ENCODE assay signal across 21 cellular contexts in the genomic region with DNA sequence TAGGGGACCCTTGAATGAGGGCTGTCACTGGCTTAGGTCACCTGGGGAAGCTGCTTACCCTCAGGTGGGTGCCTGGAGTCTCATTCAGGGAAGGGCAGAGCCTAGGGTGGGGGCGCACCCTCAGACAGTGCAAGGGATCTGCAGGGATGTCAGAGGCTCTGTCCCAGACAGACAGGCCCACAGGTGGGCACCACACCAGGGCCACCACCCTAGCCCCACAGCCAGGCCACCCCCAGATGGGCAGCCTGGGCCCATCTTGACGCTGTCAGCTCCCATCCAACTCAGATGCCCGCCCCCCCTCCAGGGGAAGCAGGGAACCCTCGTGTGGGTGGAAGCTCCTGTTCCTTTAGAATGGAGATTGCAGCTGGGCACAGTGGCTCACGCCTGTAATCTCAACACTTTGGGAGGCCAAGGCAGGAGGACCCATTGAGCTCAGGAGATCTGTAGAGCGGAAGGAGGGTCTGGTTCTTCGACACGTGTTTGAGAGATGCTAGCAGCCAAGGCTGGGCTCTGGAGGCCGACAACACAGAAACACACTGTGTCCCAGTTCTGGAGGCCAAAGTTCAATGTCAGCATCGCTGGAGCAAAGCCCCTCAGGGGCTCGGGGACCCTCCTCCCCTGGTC. TPM values are rescaled to one million over a fixed set of nuclear protein-coding genes. Genes with fewer than 3 reads are reported as not detected.
DNase-seq lines count a peak whose midpoint lies in the region; ATAC-seq and TF ChIP-seq lines count a peak whose summit lies in the region.
"Had no signal": no experiment of that assay in that cellular context is flagged by ENCODE, and none has a peak within 500 bp of the region (broad histone marks: within the 10 kb centered on the region; RNA-seq: fewer than 3 reads in every experiment).

No MANE protein-coding gene starts in this region.

- H3K4me1 ChIP-seq in left lung: peaks cover 8 to 50% of the 10 kb centered on the region in 2 donors

- ATAC-seq in left lung: no peak
- ATAC-seq in stimulated activated memory B cell treated with anti-CD40 and anti-IgM and Interleukin-4, amounts not matched to agents 10 μg/mL and 1 μg/mL and 100 μg/mL, for 72 hours: no peak
- ATAC-seq in WTC11: no peak
- ATAC-seq: A549; activated CD8-positive, alpha-beta T cell treated with anti-CD3 and anti-CD28 coated beads for 36 hours had no signal

- H3K36me3 ChIP-seq in left lung: no peaks in the 10 kb centered on the region
- H3K36me3 ChIP-seq: WERI-Rb-1 had no signal

- peak; percentile 60 for DNase-seq in activated effector memory CD4-positive, alpha-beta T cell treated with anti-CD3 and anti-CD28 coated beads, Interleukin-2, amount 50 U/mL, for 16 hours
- no peak for DNase-seq in activated effector memory CD4-positive, alpha-beta T cell treated with Interleukin-2 at 50 U/mL for 16 hours
- DNase-seq in left lung: peak; percentile 30 to 64
- DNase-seq in NCI-H1436 (lab: John Stamatoyannopoulos, UW): no peak
- DNase-seq in WTC11 (ENCODE audit: low spot score): no peak
- no peak for DNase-seq in central memory CD4-positive, alpha-beta T cell
- DNase-seq: activated CD8-positive, alpha-beta T cell treated with anti-CD3 and anti-CD28 coated beads for 36 hours; activated T-cell treated with anti-CD3 and anti-CD28 coated beads, Interleukin-2, amount 50 U/mL, for 48 hours; hypothalamus; mesendoderm; NCI-H1092; NCI-H524; stimulated activated CD4-positive, alpha-beta T cell treated with anti-CD3 and anti-CD28 coated beads, Interleukin-4, amount 100 ng/mL, for 4 hours; SW 1271; WERI-Rb-1 had no signal

- peaks cover 0 to 29% of the 10 kb centered on the region in 2 donors for H3K27me3 ChIP-seq in left lung

- H3K36me3 Mint-ChIP-seq in IgD-negative memory B cell: no peaks in the 10 kb centered on the region
- no peaks in the 10 kb centered on the region for H3K36me3 Mint-ChIP-seq in stimulated activated memory B cell treated with anti-CD40 and anti-IgM and Interleukin-4, amounts not matched to agents 10 μg/mL and 1 μg/mL and 100 μg/mL, for 72 hours
- no peaks in the 10 kb centered on the region for H3K36me3 Mint-ChIP-seq in WTC11
- H3K36me3 Mint-ChIP-seq: activated naive CD8-positive, alpha-beta T cell treated with anti-CD3 and anti-CD28 coated beads, Interleukin-2, amount 10 ng/mL, durations not matched to agents 7 days and 5 days; brain; CD14-positive monocyte had no signal

- H3K4me3 ChIP-seq in left lung: no peak overlapping the region
- H3K4me3 ChIP-seq: A549 had no signal

- CTCF ChIA-PET in WTC11 (lab: Charles Lee): interaction anchor here (0.7 kb wide), 1 partner anchor 61 kb away, joined by 4 read pairs; no protein-coding TSS in a partner anchor

- H3K27ac ChIP-seq in left lung: no peak overlapping the region
- H3K27ac ChIP-seq: A549, WERI-Rb-1 had no signal

- TF ChIP-seq CTCF in left lung (IDR thresholded peaks at IDR 0.05) (no peak), WTC11 (IDR thresholded peaks at IDR 0.05) (no peak)

- intact Hi-C loops in left lung (cut with DNase I): no loop called here

- POLR2A ChIA-PET in WTC11 (lab: Charles Lee): interaction anchor here (0.9 kb wide), 1 partner anchor 77 kb away, joined by 3 read pairs; no protein-coding TSS in a partner anchor

- H3K27ac Mint-ChIP-seq in IgD-negative memory B cell: no peak overlapping the region
- peak overlapping the region; percentile 68 for H3K27ac Mint-ChIP-seq in stimulated activated memory B cell treated with anti-CD40 and anti-IgM and Interleukin-4, amounts not matched to agents 10 μg/mL and 1 μg/mL and 100 μg/mL, for 72 hours
- H3K27ac Mint-ChIP-seq in WTC11: no peak overlapping the region
- H3K27ac Mint-ChIP-seq: activated CD8-positive, alpha-beta T cell treated with anti-CD3 and anti-CD28 coated beads for 36 hours had no signal

- no peaks in the 10 kb centered on the region for H3K27me3 Mint-ChIP-seq in IgD-negative memory B cell
- H3K27me3 Mint-ChIP-seq in stimulated activated memory B cell treated with anti-CD40 and anti-IgM and Interleukin-4, amounts not matched to agents 10 μg/mL and 1 μg/mL and 100 μg/mL, for 72 hours: peaks cover 20% of the 10 kb centered on the region
- no peaks in the 10 kb centered on the region for H3K27me3 Mint-ChIP-seq in WTC11 (ENCODE audit: low read depth)

- H3K4me1 Mint-ChIP-seq in IgD-negative memory B cell: peaks cover 2 to 6% (median 4%) of the 10 kb centered on the region in 3 donors
- peaks cover 19% of the 10 kb centered on the region for H3K4me1 Mint-ChIP-seq in stimulated activated memory B cell treated with anti-CD40 and anti-IgM and Interleukin-4, amounts not matched to agents 10 μg/mL and 1 μg/mL and 100 μg/mL, for 72 hours
- H3K4me1 Mint-ChIP-seq in WTC11: peaks cover 15% of the 10 kb centered on the region

- H3K4me3 Mint-ChIP-seq in IgD-negative memory B cell (peak overlapping the region in 3 of 4 donors; percentile 45 to 87 (median 57)), WTC11 (no peak overlapping the region)
- peak overlapping the region; percentile 46 for H3K4me3 Mint-ChIP-seq in stimulated activated memory B cell treated with anti-CD40 and anti-IgM and Interleukin-4, amounts not matched to agents 10 μg/mL and 1 μg/mL and 100 μg/mL, for 72 hours
- H3K4me3 Mint-ChIP-seq: activated CD8-positive, alpha-beta T cell treated with anti-CD3 and anti-CD28 coated beads for 36 hours; activated naive CD8-positive, alpha-beta T cell treated with anti-CD3 and anti-CD28 coated beads, Interleukin-2, amount 10 ng/mL, durations not matched to agents 7 days and 5 days had no signal

- H3K9me3 ChIP-seq in left lung: no peaks in the 10 kb centered on the region
- H3K9me3 ChIP-seq: A549 had no signal

- H3K9me3 Mint-ChIP-seq in IgD-negative memory B cell (no peaks in the 10 kb centered on the region), WTC11 (no peaks in the 10 kb centered on the region)
- no peaks in the 10 kb centered on the region for H3K9me3 Mint-ChIP-seq in stimulated activated memory B cell treated with anti-CD40 and anti-IgM and Interleukin-4, amounts not matched to agents 10 μg/mL and 1 μg/mL and 100 μg/mL, for 72 hours
- H3K9me3 Mint-ChIP-seq: activated CD8-positive, alpha-beta T cell treated with anti-CD3 and anti-CD28 coated beads for 36 hours; activated naive CD8-positive, alpha-beta T cell treated with anti-CD3 and anti-CD28 coated beads, Interleukin-2, amount 10 ng/mL, durations not matched to agents 7 days and 5 days; brain; CD14-positive monocyte had no signal

TF ChIP-seq in WTC11, 78 proteins besides CTCF, POLR2A, EP300 and RAD21 (continues in another document):
- TF ChIP-seq, protein P1, sequence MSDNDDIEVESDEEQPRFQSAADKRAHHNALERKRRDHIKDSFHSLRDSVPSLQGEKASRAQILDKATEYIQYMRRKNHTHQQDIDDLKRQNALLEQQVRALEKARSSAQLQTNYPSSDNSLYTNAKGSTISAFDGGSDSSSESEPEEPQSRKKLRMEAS (CRISPR knock-in tag; IDR thresholded peaks at IDR 0.05): no peak
- TF ChIP-seq SP1 (CRISPR knock-in tag; conservative IDR thresholded peaks at IDR 0.05) (no peak), ZNF416 (CRISPR knock-in tag; IDR thresholded peaks at IDR 0.05) (no peak), ZNF425 (CRISPR knock-in tag; conservative IDR thresholded peaks at IDR 0.05) (no peak), RORB (CRISPR knock-in tag; IDR thresholded peaks at IDR 0.05) (no peak), ZNF232 (CRISPR knock-in tag; IDR thresholded peaks at IDR 0.05) (no peak), E2F5 (CRISPR knock-in tag; IDR thresholded peaks at IDR 0.05) (no peak), ZNF138 (CRISPR knock-in tag; conservative IDR thresholded peaks at IDR 0.05) (no peak), ZNF121 (CRISPR knock-in tag; IDR thresholded peaks at IDR 0.05) (no peak), ZNF512 (CRISPR knock-in tag; IDR thresholded peaks at IDR 0.05; ENCODE audit: borderline replicate concordance) (no peak), MXD4 (CRISPR knock-in tag; IDR thresholded peaks at IDR 0.05; ENCODE audit: borderline replicate concordance) (no peak), ATF1 (CRISPR knock-in tag; IDR thresholded peaks at IDR 0.05) (no peak), EMX1 (CRISPR knock-in tag; IDR thresholded peaks at IDR 0.05) (no peak)

RNA-seq across cellular contexts. Expression of gene DNAJB6, which starts 58.5 kb away (rescaled TPM):
- polyA plus RNA-seq in IgD-negative memory B cell: 106 TPM
- total RNA-seq in left lung (10 to 100 TPM; 76.6 to 98.0 TPM), WTC11 (2021) (264 to 288 TPM (median 268 TPM) in 3 replicates)

Comparison
In these comparisons a context has a peak if more than half of its experiments do, and no peak if none do; other contexts are left out.
1. DNase-seq: peak in activated effector memory CD4-positive, alpha-beta T cell treated with anti-CD3 and anti-CD28 coated beads, Interleukin-2, amount 50 U/mL, for 16 hours (single experiment) and left lung (2 of 2); none in activated effector memory CD4-positive, alpha-beta T cell treated with Interleukin-2 at 50 U/mL for 16 hours (single experiment), NCI-H1436 (single experiment), WTC11 (single experiment) and central memory CD4-positive, alpha-beta T cell (single experiment).